ENCODE assay signal across 8 cellular contexts in the genomic region with DNA sequence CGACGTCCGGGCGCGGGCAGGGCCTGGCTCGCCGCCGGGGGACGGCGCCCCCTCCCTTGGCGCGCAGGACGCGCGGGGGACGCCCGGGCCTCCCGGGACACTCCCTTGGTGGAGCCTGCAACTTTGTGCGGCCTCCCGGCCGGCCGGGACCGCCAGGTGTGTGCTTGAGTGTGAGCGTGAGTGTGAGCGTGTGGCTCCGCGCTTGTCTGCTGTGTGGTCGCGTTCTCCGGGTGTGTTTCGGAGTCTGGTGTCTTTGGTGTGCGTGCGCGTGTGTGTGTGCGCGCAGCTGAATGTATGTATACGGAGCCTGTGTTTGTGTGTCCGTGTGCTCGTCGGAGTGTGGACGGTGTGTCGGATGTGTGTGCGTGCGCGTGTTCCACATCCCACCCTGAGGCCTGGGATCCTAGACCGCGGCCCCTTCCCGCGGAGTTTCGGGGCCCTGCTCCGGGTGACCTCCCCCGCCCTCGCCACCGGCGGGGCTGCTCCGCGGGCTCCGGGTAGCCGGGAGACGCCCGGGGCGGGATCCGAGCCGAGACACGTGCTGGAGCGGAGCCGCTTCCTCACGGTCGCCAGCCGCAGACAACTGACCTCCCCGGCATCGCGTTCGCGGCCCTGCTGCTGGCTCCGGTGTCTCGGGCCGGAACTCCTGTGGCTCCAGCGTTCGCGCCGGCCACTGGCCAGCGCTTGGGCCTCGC. TPM values are rescaled to one million over a fixed set of nuclear protein-coding genes. Genes with fewer than 3 reads are reported as not detected.
DNase-seq lines count a peak whose midpoint lies in the region; ATAC-seq, FAIRE-seq and TF ChIP-seq lines count a peak whose summit lies in the region.

No MANE protein-coding gene starts in this region.

- peaks cover 4% of the 10 kb centered on the region for H3K36me3 Mint-ChIP-seq in IgD-negative memory B cell
- no peaks in the 10 kb centered on the region for H3K36me3 Mint-ChIP-seq in brain
- H3K36me3 Mint-ChIP-seq in stimulated activated memory B cell treated with anti-CD40 and anti-IgM and Interleukin-4, amounts not matched to agents 10 μg/mL and 1 μg/mL and 100 μg/mL, for 72 hours = no peaks in the 10 kb centered on the region

- peak overlapping the region; percentile 90 to 100 (median 98) for H3K4me2 ChIP-seq in BLaER1 treated with 17β-estradiol and CSF1 and Interleukin-3, amounts not matched to agents 10 nM and 100 nM
- peak overlapping the region; percentile 87 for H3K4me2 ChIP-seq in keratinocyte (ENCODE audit: control insufficient read depth, extremely low read depth, insufficient read depth, low read depth, low read length)

- H3K27ac Mint-ChIP-seq in IgD-negative memory B cell (peak overlapping the region in 2 of 3 donors; percentile 49 to 84), brain (peak overlapping the region in 3 of 5 experiments; percentile 65 to 92 (median 85))
- no peak overlapping the region for H3K27ac Mint-ChIP-seq in stimulated activated memory B cell treated with anti-CD40 and anti-IgM and Interleukin-4, amounts not matched to agents 10 μg/mL and 1 μg/mL and 100 μg/mL, for 72 hours

- dilution Hi-C loops in keratinocyte (cut with MboI; ENCODE audit: extremely low pct_ligation_motif_present, low sequenced_read_pairs) = loop anchor here (25.0 kb wide), 1 partner anchor 124 kb away; no protein-coding TSS in a partner anchor

- H3K4me3 Mint-ChIP-seq in IgD-negative memory B cell (peak overlapping the region; percentile 53 to 88 (median 80)), brain (peak overlapping the region; percentile 88 to 97 (median 93))
- H3K4me3 Mint-ChIP-seq in stimulated activated memory B cell treated with anti-CD40 and anti-IgM and Interleukin-4, amounts not matched to agents 10 μg/mL and 1 μg/mL and 100 μg/mL, for 72 hours = peak overlapping the region; percentile 65

- peaks cover 0 to 35% (median 27%) of the 10 kb centered on the region in 11 experiments; a peak in 13 of 22 replicates for H4K20me1 ChIP-seq in BLaER1 treated with 17β-estradiol and CSF1 and Interleukin-3, amounts not matched to agents 10 nM and 100 nM
- H4K20me1 ChIP-seq in keratinocyte (ENCODE audit: control insufficient read depth, extremely low read depth, insufficient read depth, low read length) = no peaks in the 10 kb centered on the region

- H3K27ac ChIP-seq in BLaER1 treated with 17β-estradiol and CSF1 and Interleukin-3, amounts not matched to agents 10 nM and 100 nM = no peak overlapping the region
- no peak overlapping the region for H3K27ac ChIP-seq in keratinocyte (ENCODE audit: control insufficient read depth, insufficient read depth, low read length)

- H3K79me2 ChIP-seq in keratinocyte (ENCODE audit: control insufficient read depth, insufficient read depth, low read length) = no peaks in the 10 kb centered on the region

- H2AFZ ChIP-seq in keratinocyte (ENCODE audit: control insufficient read depth, low read length) = peak overlapping the region; percentile 94

- no peak for TF ChIP-seq CTCF in brain (conservative IDR thresholded peaks at IDR 0.05)
- no peak for TF ChIP-seq CTCF in keratinocyte (optimal IDR thresholded peaks at IDR 0.05 in 1 of 3, IDR thresholded peaks at IDR 0.05 in 1 of 3, conservative IDR thresholded peaks at IDR 0.05 in 1 of 3; ENCODE audit: extremely low read depth in 1 of 3, insufficient read depth in 2 of 3, low read length in 3 of 3)

- H3K27me3 Mint-ChIP-seq in IgD-negative memory B cell (peaks cover 46% of the 10 kb centered on the region), brain (peaks cover 58% of the 10 kb centered on the region)
- peaks cover 71% of the 10 kb centered on the region for H3K27me3 Mint-ChIP-seq in stimulated activated memory B cell treated with anti-CD40 and anti-IgM and Interleukin-4, amounts not matched to agents 10 μg/mL and 1 μg/mL and 100 μg/mL, for 72 hours

- peaks cover 45 to 71% (median 58%) of the 10 kb centered on the region in 11 experiments for H3K27me3 ChIP-seq in BLaER1 treated with 17β-estradiol and CSF1 and Interleukin-3, amounts not matched to agents 10 nM and 100 nM
- peaks cover 17% of the 10 kb centered on the region for H3K27me3 ChIP-seq in keratinocyte (ENCODE audit: control insufficient read depth, extremely low read depth, insufficient read depth, low read length)

- no peaks in the 10 kb centered on the region for H3K9me1 ChIP-seq in keratinocyte (ENCODE audit: control insufficient read depth, extremely low read depth, insufficient read depth, low read length)

- H3K4me3 ChIP-seq in BLaER1 treated with 17β-estradiol and CSF1 and Interleukin-3, amounts not matched to agents 10 nM and 100 nM = peak overlapping the region; percentile 56 to 75 (median 64)
- H3K4me3 ChIP-seq in keratinocyte (ENCODE audit: control insufficient read depth in 2 of 3, extremely low read depth in 1 of 3, insufficient read depth in 2 of 3, low read depth in 1 of 3, low read length in 3 of 3) = peak overlapping the region; percentile 35 to 66 (median 64)

- peak overlapping the region in 7 of 11 experiments; percentile 41 to 65 (median 56); a peak in 10 of 22 replicates for H3K9ac ChIP-seq in BLaER1 treated with 17β-estradiol and CSF1 and Interleukin-3, amounts not matched to agents 10 nM and 100 nM
- peak overlapping the region; percentile 64 for H3K9ac ChIP-seq in keratinocyte (ENCODE audit: control insufficient read depth, extremely low read depth, insufficient read depth, low read length)

- no peaks in the 10 kb centered on the region for H3K36me3 ChIP-seq in BLaER1 treated with 17β-estradiol and CSF1 and Interleukin-3, amounts not matched to agents 10 nM and 100 nM
- no peaks in the 10 kb centered on the region for H3K36me3 ChIP-seq in keratinocyte (ENCODE audit: control insufficient read depth in 2 of 2, extremely low read depth in 1 of 2, insufficient read depth in 2 of 2, low read length in 2 of 2)

- no peak for ATAC-seq in stimulated activated memory B cell treated with anti-CD40 and anti-IgM and Interleukin-4, amounts not matched to agents 10 μg/mL and 1 μg/mL and 100 μg/mL, for 72 hours

- no peaks in the 10 kb centered on the region for H3K9me3 ChIP-seq in BLaER1 treated with 17β-estradiol and CSF1 and Interleukin-3, amounts not matched to agents 10 nM and 100 nM (replicated peaks in 1 of 11)
- no peaks in the 10 kb centered on the region for H3K9me3 ChIP-seq in keratinocyte (ENCODE audit: control insufficient read depth, low read depth, low read length)

- no peaks in the 10 kb centered on the region for H3K9me3 Mint-ChIP-seq in IgD-negative memory B cell
- peaks cover 0 to 16% (median 0%) of the 10 kb centered on the region in 5 experiments for H3K9me3 Mint-ChIP-seq in brain
- H3K9me3 Mint-ChIP-seq in stimulated activated memory B cell treated with anti-CD40 and anti-IgM and Interleukin-4, amounts not matched to agents 10 μg/mL and 1 μg/mL and 100 μg/mL, for 72 hours = no peaks in the 10 kb centered on the region

- peaks cover 18 to 28% (median 24%) of the 10 kb centered on the region in 10 experiments; a peak in 19 of 20 replicates for H3K4me1 ChIP-seq in BLaER1 treated with 17β-estradiol and CSF1 and Interleukin-3, amounts not matched to agents 10 nM and 100 nM
- peaks cover 20% of the 10 kb centered on the region for H3K4me1 ChIP-seq in keratinocyte (ENCODE audit: control insufficient read depth, extremely low read depth, insufficient read depth, low read length)

- no peak for FAIRE-seq in keratinocyte (lab: Jason Lieb, UNC)

- H3K4me1 Mint-ChIP-seq in IgD-negative memory B cell (peaks cover 6 to 16% (median 12%) of the 10 kb centered on the region in 3 donors), brain (peaks cover 35% of the 10 kb centered on the region)
- peaks cover 17% of the 10 kb centered on the region for H3K4me1 Mint-ChIP-seq in stimulated activated memory B cell treated with anti-CD40 and anti-IgM and Interleukin-4, amounts not matched to agents 10 μg/mL and 1 μg/mL and 100 μg/mL, for 72 hours

- DNase-seq in keratinocyte (ENCODE audit: low read depth, low spot score) (no peak), NCI-H146 treated with DMSO at 0.1 percent for 48 hours (lab: John Stamatoyannopoulos, UW; ENCODE audit: unreplicated experiment) (no peak), NCI-H2081 (lab: John Stamatoyannopoulos, UW) (no peak), NCI-H345 treated with DMSO at 0.1 percent for 48 hours (lab: John Stamatoyannopoulos, UW; ENCODE audit: unreplicated experiment) (no peak)

RNA-seq across cellular contexts. Expression of a gene that starts 1.7 kb away (rescaled TPM):
- polyA plus RNA-seq in IgD-negative memory B cell (not detected), brain (ENCODE audit: insufficient read depth, low read depth, low replicate concordance) (10.6 TPM), keratinocyte (4.3 to 6.4 TPM (median 5.4 TPM) in 3 replicates)
- 2.4 TPM for polyA plus RNA-seq in keratinocyte (2011; ENCODE audit: low read depth)
- polyA plus RNA-seq in keratinocyte (2011; cell fraction: cytosol; rRNA removed) = 2.9 and 5.1 TPM in 2 replicates
- polyA plus RNA-seq in keratinocyte (2011; cell fraction: nucleus; rRNA removed) = 10.8 and 15.2 TPM in 2 replicates
- 8.9 and 9.2 TPM in 2 replicates for polyA plus RNA-seq in keratinocyte (2012; ENCODE audit: low replicate concordance)
- 11.0 to 19.3 TPM (median 12.7 TPM) in 3 replicates for polyA minus RNA-seq in keratinocyte
- 25.9 TPM for polyA minus RNA-seq in keratinocyte (2011; cell fraction: cytosol; rRNA and poly(A)+ RNA removed)
- 26.5 and 27.2 TPM in 2 replicates for polyA minus RNA-seq in keratinocyte (2011; cell fraction: nucleus; rRNA and poly(A)+ RNA removed)

RNA-seq across cellular contexts. Expression of a gene that starts 7.3 kb away (rescaled TPM):
- polyA plus RNA-seq in IgD-negative memory B cell (20.5 TPM), brain (ENCODE audit: insufficient read depth, low read depth, low replicate concordance) (31.1 TPM), keratinocyte (20.7 to 29.9 TPM (median 23.0 TPM) in 3 replicates)
- polyA plus RNA-seq in keratinocyte (2011; ENCODE audit: low read depth) = 11.5 TPM
- 15.7 and 26.5 TPM in 2 replicates for polyA plus RNA-seq in keratinocyte (2011; cell fraction: cytosol; rRNA removed)
- polyA plus RNA-seq in keratinocyte (2011; cell fraction: nucleus; rRNA removed) = 22.4 and 28.5 TPM in 2 replicates
- polyA plus RNA-seq in keratinocyte (2012; ENCODE audit: low replicate concordance) = 24.1 and 26.0 TPM in 2 replicates
- polyA minus RNA-seq in keratinocyte = 20.2 to 34.1 TPM (median 25.2 TPM) in 3 replicates
- 14.4 TPM for polyA minus RNA-seq in keratinocyte (2011; cell fraction: cytosol; rRNA and poly(A)+ RNA removed)
- 11.6 and 13.1 TPM in 2 replicates for polyA minus RNA-seq in keratinocyte (2011; cell fraction: nucleus; rRNA and poly(A)+ RNA removed)

RNA-seq across cellular contexts. Expression of a gene that starts 56.4 kb away (rescaled TPM):
- polyA plus RNA-seq in IgD-negative memory B cell (88.3 TPM), brain (ENCODE audit: insufficient read depth, low read depth, low replicate concordance) (132 TPM), keratinocyte (26.8 to 63.2 TPM (median 51.0 TPM) in 3 replicates)
- polyA plus RNA-seq in keratinocyte (2011; ENCODE audit: low read depth) = 135 TPM
- polyA plus RNA-seq in keratinocyte (2011; cell fraction: cytosol; rRNA removed) = 39.2 and 42.5 TPM in 2 replicates
- 89.0 and 94.1 TPM in 2 replicates for polyA plus RNA-seq in keratinocyte (2011; cell fraction: nucleus; rRNA removed)
- 60.2 and 62.4 TPM in 2 replicates for polyA plus RNA-seq in keratinocyte (2012; ENCODE audit: low replicate concordance)
- polyA minus RNA-seq in keratinocyte = 14.8 to 41.8 TPM (median 15.6 TPM) in 3 replicates
- polyA minus RNA-seq in keratinocyte (2011; cell fraction: cytosol; rRNA and poly(A)+ RNA removed) = 18.8 TPM
- polyA minus RNA-seq in keratinocyte (2011; cell fraction: nucleus; rRNA and poly(A)+ RNA removed) = 20.7 and 34.7 TPM in 2 replicates
